Comparison of ENCODE assay signal across 8 cellular contexts in the genomic region with DNA sequence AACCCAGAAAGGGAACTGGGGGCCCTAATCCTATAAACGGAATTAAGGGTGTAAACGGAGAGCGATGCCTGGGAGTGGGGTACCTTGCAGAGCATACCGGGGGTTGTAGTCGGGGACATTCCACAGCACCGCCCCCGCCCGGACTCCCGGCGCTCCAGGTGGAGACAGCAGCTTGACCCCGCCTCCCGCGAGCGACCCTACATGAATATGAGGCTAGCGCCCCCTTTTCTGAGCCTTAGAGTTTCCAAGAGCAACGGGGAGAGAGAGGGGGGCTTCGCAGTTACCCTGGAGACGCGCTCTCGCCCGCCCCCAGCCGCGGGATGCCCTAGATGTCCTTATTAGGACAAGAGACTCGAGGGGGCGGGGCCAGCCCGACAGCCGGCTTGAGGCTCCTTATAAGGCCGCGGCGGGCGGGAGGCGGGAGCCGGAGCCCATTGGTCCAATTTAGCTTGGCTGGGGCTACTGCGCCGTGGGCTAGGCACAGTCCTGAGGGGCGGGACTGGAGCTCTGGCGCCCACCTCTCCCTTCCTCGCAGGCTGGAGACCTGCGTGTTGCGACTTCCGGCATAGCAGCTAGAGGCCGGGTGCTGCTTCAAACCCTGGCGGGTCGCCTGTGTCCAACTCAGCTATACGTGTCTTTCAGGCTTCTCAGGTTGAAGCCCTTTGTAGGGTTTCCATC. TPM values are rescaled to one million over a fixed set of nuclear protein-coding genes. Genes with fewer than 3 reads are reported as not detected.
A peak's percentile ranks its signal among the peaks of the same experiment; 100 is the strongest.
DNase-seq lines count a peak whose midpoint lies in the region; ATAC-seq and TF ChIP-seq lines count a peak whose summit lies in the region.

No MANE protein-coding gene starts in this region.

- peaks cover 22% of the 10 kb centered on the region for H3K36me3 Mint-ChIP-seq in CD4-positive, CD25-positive, alpha-beta regulatory T cell
- H3K36me3 Mint-ChIP-seq in activated CD4-positive, alpha-beta memory T cell treated with anti-CD3 and anti-CD28 coated beads for 36 hours, result peaks cover 54% of the 10 kb centered on the region

- peak overlapping the region; percentile 95 for H3K27ac ChIP-seq in CD4-positive, CD25-positive, alpha-beta regulatory T cell (ENCODE audit: insufficient read depth, low read length, poor library complexity, severe bottlenecking)
- H3K27ac ChIP-seq in dorsolateral prefrontal cortex (peak overlapping the region; percentile 70 to 99 (median 97)), right lobe of liver (peak overlapping the region; percentile 94 to 96 (median 95))

- 2% methylated on average over 10 of the region's 45 CpGs for WGBS in right lobe of liver (ENCODE audit: insufficient coverage, low coverage, low lambda C conversion rate, missing lambda C conversion rate)

- H3K36me3 ChIP-seq in CD4-positive, CD25-positive, alpha-beta regulatory T cell (ENCODE audit: control insufficient read depth, insufficient read depth, low read length), result peaks cover 42% of the 10 kb centered on the region
- peaks cover 0 to 43% (median 20%) of the 10 kb centered on the region in 4 donors for H3K36me3 ChIP-seq in right lobe of liver

- CTCF ChIA-PET in activated CD4-positive, alpha-beta memory T cell treated with anti-CD3 and anti-CD28 coated beads for 36 hours (lab: Charles Lee), result interaction anchor here (0.6 to 10.5 kb wide), 34 partner anchors 8 to 524 kb away, joined by 3 to 277 read pairs (median 6); a partner anchor contains a TSS

- TF ChIP-seq CTCF in dorsolateral prefrontal cortex (IDR thresholded peaks at IDR 0.05 in 54 of 56, conservative IDR thresholded peaks at IDR 0.05 in 2 of 56; ENCODE audit: low read depth in 1 of 56, partially characterized antibody in 56 of 56) (peak in 28 of 56 donors; percentile 6 to 56 (median 34)), right lobe of liver (IDR thresholded peaks at IDR 0.05) (peak in 2 of 4 donors; percentile 25 to 28)

- H3K4me3 Mint-ChIP-seq in CD4-positive, CD25-positive, alpha-beta regulatory T cell, result peak overlapping the region; percentile 94 to 99 (median 96)
- peak overlapping the region; percentile 98 for H3K4me3 Mint-ChIP-seq in activated CD4-positive, alpha-beta memory T cell treated with anti-CD3 and anti-CD28 coated beads for 36 hours

- no peaks in the 10 kb centered on the region for H3K9me3 ChIP-seq in CD4-positive, CD25-positive, alpha-beta regulatory T cell (ENCODE audit: control insufficient read depth in 2 of 2, low read length in 2 of 2)
- no peaks in the 10 kb centered on the region for H3K9me3 ChIP-seq in right lobe of liver

- H3K4me3 ChIP-seq in CD4-positive, CD25-positive, alpha-beta regulatory T cell (ENCODE audit: low read depth, low read length), result peak overlapping the region; percentile 95
- H3K4me3 ChIP-seq in dorsolateral prefrontal cortex (peak overlapping the region; percentile 65 to 99 (median 93)), right lobe of liver (peak overlapping the region; percentile 86 to 98 (median 97))

- ATAC-seq in CD4-positive, CD25-positive, alpha-beta regulatory T cell (ENCODE audit: low read depth in 2 of 2), result peak; percentile 52 to 59
- peak; percentile 50 for ATAC-seq in GM19452 (IDR thresholded peaks at IDR 0.05; ENCODE audit: unreplicated experiment)
- peak; percentile 35 for ATAC-seq in HG03575 (IDR thresholded peaks at IDR 0.05; ENCODE audit: extremely low read depth, insufficient number of reproducible peaks, low FRiP score, unreplicated experiment)
- peak; percentile 63 to 75 (median 72) for ATAC-seq in right lobe of liver

- H3K27me3 Mint-ChIP-seq in CD4-positive, CD25-positive, alpha-beta regulatory T cell, result peaks cover 7% of the 10 kb centered on the region
- no peaks in the 10 kb centered on the region for H3K27me3 Mint-ChIP-seq in activated CD4-positive, alpha-beta memory T cell treated with anti-CD3 and anti-CD28 coated beads for 36 hours

- peak; percentile 93 to 100 (median 96) for DNase-seq in CD4-positive, CD25-positive, alpha-beta regulatory T cell
- peak; percentile 100 for DNase-seq in NCI-H82 (lab: John Stamatoyannopoulos, UW)
- DNase-seq in activated CD4-positive, alpha-beta memory T cell treated with anti-CD3 and anti-CD28 coated beads for 36 hours, result peak; percentile 99
- peak; percentile 94 to 99 (median 98) for DNase-seq in dorsolateral prefrontal cortex
- DNase-seq in right lobe of liver, result peak; percentile 98 to 99 (median 99)
- DNase-seq in stimulated activated CD4-positive, alpha-beta T cell treated with anti-CD3 and anti-CD28 coated beads, Interleukin-4, amount 100 ng/mL, for 24 hours, result peak; percentile 98

- H3K4me1 Mint-ChIP-seq in CD4-positive, CD25-positive, alpha-beta regulatory T cell, result peaks cover 3 to 56% (median 39%) of the 10 kb centered on the region in 4 donors
- H3K4me1 Mint-ChIP-seq in activated CD4-positive, alpha-beta memory T cell treated with anti-CD3 and anti-CD28 coated beads for 36 hours (ENCODE audit: low read depth), result peaks cover 43% of the 10 kb centered on the region

- H3K4me1 ChIP-seq in CD4-positive, CD25-positive, alpha-beta regulatory T cell (ENCODE audit: control insufficient read depth, insufficient read depth, low read length, poor library complexity, severe bottlenecking), result peaks cover 68% of the 10 kb centered on the region
- peaks cover 0 to 26% (median 4%) of the 10 kb centered on the region in 4 donors for H3K4me1 ChIP-seq in right lobe of liver

- no peaks in the 10 kb centered on the region for H3K27me3 ChIP-seq in CD4-positive, CD25-positive, alpha-beta regulatory T cell (ENCODE audit: control insufficient read depth, insufficient read depth, low read length)
- no peaks in the 10 kb centered on the region for H3K27me3 ChIP-seq in dorsolateral prefrontal cortex
- no peaks in the 10 kb centered on the region for H3K27me3 ChIP-seq in right lobe of liver

- peak; percentile 93 for TF ChIP-seq POLR2A in right lobe of liver (IDR thresholded peaks at IDR 0.05)

- H3K27ac Mint-ChIP-seq in CD4-positive, CD25-positive, alpha-beta regulatory T cell, result peak overlapping the region; percentile 96 to 99 (median 98)
- peak overlapping the region; percentile 99 for H3K27ac Mint-ChIP-seq in activated CD4-positive, alpha-beta memory T cell treated with anti-CD3 and anti-CD28 coated beads for 36 hours

- POLR2A ChIA-PET in activated CD4-positive, alpha-beta memory T cell treated with anti-CD3 and anti-CD28 coated beads for 36 hours (lab: Charles Lee), result interaction anchor here (0.7 to 5.0 kb wide), 20 partner anchors 9 to 348 kb away, joined by 3 to 95 read pairs (median 7); a partner anchor contains a TSS

- intact Hi-C loops in activated CD4-positive, alpha-beta memory T cell treated with anti-CD3 and anti-CD28 coated beads for 36 hours (cut with micrococcal nuclease), result loop anchor here (1.0 to 2.0 kb wide), 6 partner anchors 14 to 477 kb away; a partner anchor contains a TSS
- intact Hi-C loops in dorsolateral prefrontal cortex (cut with DNase I), result loop anchor here (2.0 to 5.0 kb wide), 2 partner anchors 60 to 147 kb away; a partner anchor contains a TSS
- intact Hi-C loops in right lobe of liver (cut with DNase I), result no loop called here

- H3K9me3 Mint-ChIP-seq in CD4-positive, CD25-positive, alpha-beta regulatory T cell, result peaks cover 0 to 2% (median 0%) of the 10 kb centered on the region in 7 donors
- H3K9me3 Mint-ChIP-seq in activated CD4-positive, alpha-beta memory T cell treated with anti-CD3 and anti-CD28 coated beads for 36 hours, result no peaks in the 10 kb centered on the region

RNA-seq across cellular contexts. Expression of a gene that starts 1.0 kb away (rescaled TPM):
- total RNA-seq in CD4-positive, CD25-positive, alpha-beta regulatory T cell, result 51.1 TPM
- 10 to 100 TPM; 22.7 to 24.6 (median 23.6) TPM for polyA plus RNA-seq in CD4-positive, CD25-positive, alpha-beta regulatory T cell
- total RNA-seq in activated CD4-positive, alpha-beta memory T cell treated with anti-CD3 and anti-CD28 coated beads for 36 hours, result 10 to 100 TPM; 69.8 to 71.7 TPM
- total RNA-seq in dorsolateral prefrontal cortex (10 to 100 TPM; 26.5 to 53.6 (median 39.9) TPM), right lobe of liver (10 to 100 TPM; 14.0 to 25.6 (median 19.7) TPM)

RNA-seq across cellular contexts. Expression of a gene that starts 1.3 kb away (rescaled TPM):
- 737 TPM for total RNA-seq in CD4-positive, CD25-positive, alpha-beta regulatory T cell
- polyA plus RNA-seq in CD4-positive, CD25-positive, alpha-beta regulatory T cell, result 1,000 to 10,000 TPM; 2,250 to 3,209 (median 2,591) TPM
- 1,000 to 10,000 TPM; 1,166 to 1,191 TPM for total RNA-seq in activated CD4-positive, alpha-beta memory T cell treated with anti-CD3 and anti-CD28 coated beads for 36 hours
- 100 to 1,000 TPM; 509 to 985 (median 862) TPM for total RNA-seq in dorsolateral prefrontal cortex
- 100 to 1,000 TPM; 219 to 503 (median 313) TPM for total RNA-seq in right lobe of liver

RNA-seq across cellular contexts. Expression of a gene that starts 13.3 kb away (rescaled TPM):
- 5.8 TPM for total RNA-seq in CD4-positive, CD25-positive, alpha-beta regulatory T cell
- under 1 TPM; 0.21 to 0.36 (median 0.29) TPM for polyA plus RNA-seq in CD4-positive, CD25-positive, alpha-beta regulatory T cell
- total RNA-seq in activated CD4-positive, alpha-beta memory T cell treated with anti-CD3 and anti-CD28 coated beads for 36 hours, result 10 to 100 TPM; 11.5 to 12.5 TPM
- total RNA-seq in dorsolateral prefrontal cortex (10 to 100 TPM; 16.5 to 72.1 (median 33.7) TPM), right lobe of liver (10 to 100 TPM in 1 of 6 experiments, 1 to 10 TPM in 5; 5.1 to 13.9 (median 7.8) TPM)

RNA-seq across cellular contexts. Expression of a gene that starts 20.4 kb away (rescaled TPM):
- 12.4 TPM for total RNA-seq in CD4-positive, CD25-positive, alpha-beta regulatory T cell
- 10 to 100 TPM in 3 of 4 donors, 1 to 10 TPM in 1; 3.5 to 35.9 (median 16.9) TPM for polyA plus RNA-seq in CD4-positive, CD25-positive, alpha-beta regulatory T cell
- 10 to 100 TPM; 11.1 to 13.2 TPM for total RNA-seq in activated CD4-positive, alpha-beta memory T cell treated with anti-CD3 and anti-CD28 coated beads for 36 hours
- total RNA-seq in dorsolateral prefrontal cortex, result 1 to 10 TPM in 14 of 120 experiments, under 1 TPM in 32, not detected in 74; 0.32 to 2.9 (median 0.65) TPM
- total RNA-seq in right lobe of liver, result 1 to 10 TPM in 3 of 6 experiments, under 1 TPM in 3; 0.49 to 1.3 (median 1.0) TPM

RNA-seq across cellular contexts. Expression of a gene that starts 25.5 kb away (rescaled TPM):
- 0.44 TPM for total RNA-seq in CD4-positive, CD25-positive, alpha-beta regulatory T cell
- polyA plus RNA-seq in CD4-positive, CD25-positive, alpha-beta regulatory T cell, result 1 to 10 TPM in 1 of 4 donors, under 1 TPM in 3; 0.32 to 1.3 (median 0.48) TPM
- 1 to 10 TPM; 2.0 to 2.7 TPM for total RNA-seq in activated CD4-positive, alpha-beta memory T cell treated with anti-CD3 and anti-CD28 coated beads for 36 hours
- total RNA-seq in dorsolateral prefrontal cortex (10 to 100 TPM; 18.6 to 78.2 (median 41.0) TPM), right lobe of liver (under 1 TPM in 3 of 6 experiments, not detected in 3; 0.16 to 0.37 (median 0.31) TPM)

Comparison
In these comparisons a context has a peak if more than half of its experiments do, and no peak if none do; other contexts are left out.
1. Peak in every context shown above with its lines: DNase-seq, ATAC-seq, H3K4me3 ChIP-seq and H3K27ac ChIP-seq.
2. intact Hi-C loops: an anchor here in activated CD4-positive, alpha-beta memory T cell treated with anti-CD3 and anti-CD28 coated beads for 36 hours (1.0 to 2.0 kb wide) and dorsolateral prefrontal cortex (2.0 to 5.0 kb wide); none called in right lobe of liver.